In the genomic region with DNA sequence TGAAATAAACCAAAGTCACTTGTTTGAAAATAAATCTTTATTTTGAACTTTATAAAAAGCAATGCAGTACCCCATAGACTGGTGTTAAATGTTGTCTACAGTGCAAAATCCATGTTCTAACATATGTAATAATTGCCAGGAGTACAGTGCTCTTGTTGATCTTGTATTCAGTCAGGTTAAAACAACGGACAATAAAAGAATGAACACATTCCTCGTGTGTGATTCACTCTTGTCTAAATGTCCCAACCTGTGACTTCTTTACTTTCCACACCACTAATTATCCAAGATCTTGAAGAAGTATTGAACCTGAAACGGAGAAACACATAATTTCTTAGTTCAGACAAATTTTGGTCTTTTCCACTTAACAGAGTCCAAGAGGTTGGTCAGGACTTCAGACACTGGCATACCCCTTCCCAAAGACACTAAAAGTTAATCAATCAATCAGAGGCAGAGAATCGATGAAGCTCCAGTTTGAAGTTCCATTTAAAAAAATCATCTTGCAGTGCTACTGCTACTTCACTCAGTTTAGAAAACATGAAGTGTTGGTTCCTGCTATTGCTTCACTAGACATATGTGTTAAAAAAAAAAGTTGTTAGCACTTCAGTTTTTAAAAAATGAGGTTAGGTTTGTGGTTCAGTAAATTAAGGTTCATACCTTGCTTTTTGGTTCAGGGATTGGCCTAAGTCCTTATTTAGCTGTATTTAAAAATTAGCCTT, we compare ENCODE assay signal across 1 cellular context.
TF ChIP-seq lines count a peak whose summit lies in the region.

No MANE protein-coding gene starts in this region.

TF ChIP-seq in HepG2, 621 proteins besides CTCF, POLR2A, EP300 and RAD21:
- no peak for TF ChIP-seq TCF12 (IDR thresholded peaks at IDR 0.05)
- no peak for TF ChIP-seq TCF12 (CRISPR knock-in tag; IDR thresholded peaks at IDR 0.05)
- no peak for TF ChIP-seq FOXK1 (CRISPR knock-in tag; IDR thresholded peaks at IDR 0.05; ENCODE audit: borderline replicate concordance, low read depth)
- TF ChIP-seq, protein P1, sequence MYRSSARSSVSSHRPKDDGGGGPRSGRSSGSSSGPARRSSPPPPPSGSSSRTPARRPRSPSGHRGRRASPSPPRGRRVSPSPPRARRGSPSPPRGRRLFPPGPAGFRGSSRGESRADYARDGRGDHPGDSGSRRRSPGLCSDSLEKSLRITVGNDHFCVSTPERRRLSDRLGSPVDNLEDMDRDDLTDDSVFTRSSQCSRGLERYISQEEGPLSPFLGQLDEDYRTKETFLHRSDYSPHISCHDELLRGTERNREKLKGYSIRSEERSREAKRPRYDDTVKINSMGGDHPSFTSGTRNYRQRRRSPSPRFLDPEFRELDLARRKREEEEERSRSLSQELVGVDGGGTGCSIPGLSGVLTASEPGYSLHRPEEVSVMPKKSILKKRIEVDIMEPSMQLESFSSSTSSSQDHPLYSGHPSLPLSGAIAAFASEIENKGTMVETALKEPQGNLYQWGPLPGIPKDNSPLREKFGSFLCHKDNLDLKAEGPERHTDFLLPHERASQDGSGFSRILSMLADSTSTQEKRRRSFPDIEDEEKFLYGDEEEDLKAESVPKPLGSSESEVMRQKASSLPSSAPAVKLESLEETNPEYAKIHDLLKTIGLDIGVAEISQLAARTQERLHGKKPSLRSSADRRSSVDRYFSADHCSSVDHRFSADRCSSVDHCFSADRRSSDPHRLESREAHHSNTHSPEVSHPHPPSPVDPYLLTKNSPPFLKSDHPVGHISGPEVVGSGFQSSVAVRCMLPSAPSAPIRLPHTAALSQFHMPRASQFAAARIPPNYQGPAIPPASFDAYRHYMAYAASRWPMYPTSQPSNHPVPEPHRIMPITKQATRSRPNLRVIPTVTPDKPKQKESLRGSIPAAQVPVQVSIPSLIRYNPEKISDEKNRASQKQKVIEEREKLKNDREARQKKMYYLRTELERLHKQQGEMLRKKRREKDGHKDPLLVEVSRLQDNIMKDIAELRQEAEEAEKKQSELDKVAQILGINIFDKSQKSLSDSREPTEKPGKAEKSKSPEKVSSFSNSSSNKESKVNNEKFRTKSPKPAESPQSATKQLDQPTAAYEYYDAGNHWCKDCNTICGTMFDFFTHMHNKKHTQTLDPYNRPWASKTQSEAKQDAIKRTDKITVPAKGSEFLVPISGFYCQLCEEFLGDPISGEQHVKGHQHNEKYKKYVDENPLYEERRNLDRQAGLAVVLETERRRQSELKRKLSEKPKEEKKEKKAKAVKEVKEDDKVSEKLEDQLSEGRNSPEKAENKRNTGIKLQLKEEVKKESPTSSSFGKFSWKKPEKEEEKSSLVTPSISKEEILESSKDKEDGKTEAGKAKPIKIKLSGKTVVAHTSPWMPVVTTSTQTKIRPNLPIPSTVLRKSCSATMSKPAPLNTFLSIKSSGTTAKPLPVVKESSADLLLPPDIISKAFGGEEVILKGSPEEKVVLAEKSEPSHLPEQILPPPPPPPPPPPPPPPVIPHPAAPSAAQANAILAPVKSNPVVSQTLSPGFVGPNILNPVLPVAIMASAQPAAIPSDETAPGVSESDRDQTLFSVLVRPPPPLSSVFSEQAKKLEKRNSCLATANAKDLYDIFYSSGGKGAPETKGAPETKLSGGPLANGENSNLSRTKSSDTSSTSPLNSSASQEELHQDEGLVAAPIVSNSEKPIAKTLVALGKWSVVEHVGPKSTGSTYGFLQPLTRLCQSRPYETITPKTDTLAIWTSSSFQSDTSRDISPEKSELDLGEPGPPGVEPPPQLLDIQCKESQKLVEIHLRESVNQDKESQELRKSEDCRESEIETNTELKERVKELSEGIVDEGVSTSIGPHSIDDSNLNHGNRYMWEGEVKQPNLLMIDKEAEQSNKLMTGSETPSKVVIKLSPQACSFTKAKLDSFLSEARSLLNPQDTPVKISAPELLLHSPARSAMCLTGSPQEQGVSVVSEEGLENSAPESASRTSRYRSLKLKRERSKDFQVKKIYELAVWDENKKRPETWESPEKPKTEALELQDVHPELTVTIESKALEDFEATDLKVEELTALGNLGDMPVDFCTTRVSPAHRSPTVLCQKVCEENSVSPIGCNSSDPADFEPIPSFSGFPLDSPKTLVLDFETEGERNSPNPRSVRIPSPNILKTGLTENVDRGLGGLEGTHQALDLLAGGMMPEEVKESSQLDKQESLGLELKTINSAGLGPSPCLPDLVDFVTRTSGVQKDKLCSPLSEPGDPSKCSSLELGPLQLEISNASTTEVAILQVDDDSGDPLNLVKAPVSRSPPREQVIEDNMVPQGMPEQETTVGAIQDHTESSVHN (CRISPR knock-in tag; IDR thresholded peaks at IDR 0.05), result no peak
- TF ChIP-seq POLR2AphosphoS2 (IDR thresholded peaks at IDR 0.05; ENCODE audit: low read depth, low read length), result peak; percentile 35
